ENCODE assay signal across 15 cellular contexts in genomic region chr6:85685713-85686112, GRCh38. TPM values are rescaled to one million over a fixed set of nuclear protein-coding genes. Genes with fewer than 3 reads are reported as not detected.
A peak's percentile ranks its signal among the peaks of the same experiment; 100 is the strongest.
DNase-seq lines count a peak whose midpoint lies in the region; ATAC-seq and TF ChIP-seq lines count a peak whose summit lies in the region.
"Had no signal": no experiment of that assay in that cellular context is flagged by ENCODE, and none has a peak within 500 bp of the region (broad histone marks: within the 10 kb centered on the region; RNA-seq: fewer than 3 reads in every experiment).

No MANE protein-coding gene starts in this region.

- H3K4me1 ChIP-seq in OCI-LY3 (ENCODE audit: low read length) = peaks cover 10% of the 10 kb centered on the region
- H3K4me1 ChIP-seq: esophagus muscularis mucosa had no signal

- H3K4me3 ChIP-seq in OCI-LY3 (ENCODE audit: low read length) (peak overlapping the region; percentile 33; the same call in 1 of the 2 replicates), MG63 (no peak overlapping the region)
- H3K4me3 ChIP-seq: esophagus muscularis mucosa, skin epidermis had no signal

- POLR2A ChIA-PET in activated CD4-positive, alpha-beta T cell treated with anti-CD3 and anti-CD28 coated beads for 36 hours (lab: Charles Lee) = interaction anchor here (0.6 kb wide), 1 partner anchor 11 kb away, joined by 3 read pairs; no protein-coding TSS in a partner anchor

- H3K4me1 Mint-ChIP-seq in activated CD4-positive, alpha-beta T cell treated with anti-CD3 and anti-CD28 coated beads for 36 hours = no peaks in the 10 kb centered on the region

- H2AFZ ChIP-seq in OCI-LY3 (ENCODE audit: low read depth, low read length) = no peak overlapping the region

- H4K20me1 ChIP-seq in OCI-LY3 (ENCODE audit: insufficient read depth, low read length) = no peaks in the 10 kb centered on the region

- no peaks in the 10 kb centered on the region for H3K79me2 ChIP-seq in OCI-LY3 (ENCODE audit: low read length)

- intact Hi-C loops in activated CD4-positive, alpha-beta T cell treated with anti-CD3 and anti-CD28 coated beads for 36 hours (cut with DNase I, micrococcal nuclease) = no loop called here

- H3K27me3 Mint-ChIP-seq in activated CD4-positive, alpha-beta T cell treated with anti-CD3 and anti-CD28 coated beads for 36 hours = no peaks in the 10 kb centered on the region

- H3K4me2 ChIP-seq in OCI-LY3 (ENCODE audit: low read length) = peak overlapping the region; percentile 40

- peaks cover 3% of the 10 kb centered on the region for H3K36me3 ChIP-seq in OCI-LY3 (replicated peaks; ENCODE audit: low read depth, low read length)
- no peaks in the 10 kb centered on the region for H3K36me3 ChIP-seq in MG63
- H3K36me3 ChIP-seq: esophagus muscularis mucosa had no signal

- peak; percentile 19 for ATAC-seq in activated CD4-positive, alpha-beta T cell treated with anti-CD3 and anti-CD28 coated beads for 36 hours
- ATAC-seq in GM21367 (IDR thresholded peaks at IDR 0.05; ENCODE audit: unreplicated experiment) (peak; percentile 93), HG02981 (IDR thresholded peaks at IDR 0.05; ENCODE audit: unreplicated experiment) (peak; percentile 91)

- H3K9me3 Mint-ChIP-seq in activated CD4-positive, alpha-beta T cell treated with anti-CD3 and anti-CD28 coated beads for 36 hours (ENCODE audit: low read depth) = peaks cover 5% of the 10 kb centered on the region

- H3K27me3 ChIP-seq in OCI-LY3 (ENCODE audit: low read depth, low read length) (no peaks in the 10 kb centered on the region), MG63 (no peaks in the 10 kb centered on the region)
- H3K27me3 ChIP-seq: esophagus muscularis mucosa had no signal

- H3K27ac ChIP-seq in OCI-LY3 (ENCODE audit: low read length) = no peak overlapping the region
- H3K27ac ChIP-seq: esophagus muscularis mucosa, skin epidermis had no signal

- CTCF ChIA-PET in activated CD4-positive, alpha-beta T cell treated with anti-CD3 and anti-CD28 coated beads for 36 hours (lab: Charles Lee) = no interaction called here

- no peaks in the 10 kb centered on the region for H3K9me3 ChIP-seq in OCI-LY3 (ENCODE audit: insufficient read depth, low read length)
- H3K9me3 ChIP-seq in MG63 = no peaks in the 10 kb centered on the region
- H3K9me3 ChIP-seq: esophagus muscularis mucosa had no signal

- peaks cover 6% of the 10 kb centered on the region for H3K36me3 Mint-ChIP-seq in activated CD4-positive, alpha-beta T cell treated with anti-CD3 and anti-CD28 coated beads for 36 hours (ENCODE audit: low read depth)

- TF ChIP-seq CTCF in OCI-LY3 (IDR thresholded peaks at IDR 0.05; ENCODE audit: low read depth, low read length) = no peak

- no peak overlapping the region for H3K4me3 Mint-ChIP-seq in activated CD4-positive, alpha-beta T cell treated with anti-CD3 and anti-CD28 coated beads for 36 hours

- H3K27ac Mint-ChIP-seq in activated CD4-positive, alpha-beta T cell treated with anti-CD3 and anti-CD28 coated beads for 36 hours = no peak overlapping the region

- no peak overlapping the region for H3K9ac ChIP-seq in OCI-LY3 (ENCODE audit: low read length)

- DNase-seq in activated CD4-positive, alpha-beta T cell treated with anti-CD3 and anti-CD28 coated beads for 36 hours = no peak
- DNase-seq in activated CD4-positive, alpha-beta T cell treated with anti-CD3 and anti-CD28 coated beads, Interleukin-2, amount 50 U/mL, for 1 hour = no peak
- no peak for DNase-seq in COLO829 (ENCODE audit: low spot score)
- DNase-seq in MG63 = no peak
- no peak for DNase-seq in NCI-H2107 (lab: John Stamatoyannopoulos, UW)
- DNase-seq: 8988T; DND-41; NCI-H1092; stimulated activated CD8-positive, alpha-beta memory T cell treated with anti-CD3 and anti-CD28 coated beads, Interleukin-4, amount 100 ng/mL, for 48 hours; T1000 had no signal

RNA-seq across cellular contexts. Expression of gene SYNCRIP, which starts 43.0 kb away (rescaled TPM):
- 100 to 1,000 TPM; 156 to 191 TPM for total RNA-seq in activated CD4-positive, alpha-beta T cell treated with anti-CD3 and anti-CD28 coated beads for 36 hours
- total RNA-seq in MG63 (2014; rRNA removed; shearing (Covaris generic); ENCODE audit: low replicate concordance) = 89.9 and 199 TPM in 2 replicates

Comparison
In these comparisons a context has a peak if more than half of its experiments do, and no peak if none do; other contexts are left out.
1. ATAC-seq: peak in every context shown above with its lines; median percentile 93 in GM21367; 91 in HG02981; 19 in activated CD4-positive, alpha-beta T cell treated with anti-CD3 and anti-CD28 coated beads for 36 hours.